ENCODE assay signal across 8 cellular contexts in genomic region chr16:48383877-48384304, GRCh38. TPM values are rescaled to one million over a fixed set of nuclear protein-coding genes. Genes with fewer than 3 reads are reported as not detected.
DNase-seq lines count a peak whose midpoint lies in the region; ATAC-seq, FAIRE-seq and TF ChIP-seq lines count a peak whose summit lies in the region.

No MANE protein-coding gene starts in this region.

- H2AFZ ChIP-seq in DND-41 (ENCODE audit: low read depth, low read length) = 0 out of 2 replicates have a peak overlapping the region, but pooled peaks have one; percentile 63

- no peaks in the 10 kb centered on the region for H3K36me3 ChIP-seq in DND-41 (ENCODE audit: insufficient read depth, low read length)
- no peaks in the 10 kb centered on the region for H3K36me3 ChIP-seq in iPS-15b (ENCODE audit: control insufficient read depth, insufficient read depth, low read length)
- H3K36me3 ChIP-seq in small intestine (ENCODE audit: control insufficient read depth in 2 of 2, insufficient read depth in 2 of 2, low read length in 2 of 2) = no peaks in the 10 kb centered on the region

- H3K4me1 Mint-ChIP-seq in activated naive CD8-positive, alpha-beta T cell treated with anti-CD3 and anti-CD28 coated beads, Interleukin-2, amount 10 ng/mL, durations not matched to agents 7 days and 5 days = peaks cover 27% of the 10 kb centered on the region

- TF ChIP-seq CTCF in DND-41 (IDR thresholded peaks at IDR 0.05; ENCODE audit: borderline replicate concordance, extremely low read depth, low read length, poor library complexity, severe bottlenecking) = no peak

- H3K4me1 ChIP-seq in DND-41 (ENCODE audit: insufficient read depth, low read length) (peaks cover 49% of the 10 kb centered on the region), iPS-15b (ENCODE audit: control insufficient read depth, insufficient read depth, low read length) (peaks cover 3% of the 10 kb centered on the region), small intestine (ENCODE audit: control insufficient read depth in 2 of 2, insufficient read depth in 1 of 2, low read depth in 1 of 2, low read length in 1 of 2) (peaks cover 4 to 10% of the 10 kb centered on the region in 2 donors)

- no peaks in the 10 kb centered on the region for H3K27me3 Mint-ChIP-seq in activated naive CD8-positive, alpha-beta T cell treated with anti-CD3 and anti-CD28 coated beads, Interleukin-2, amount 10 ng/mL, durations not matched to agents 7 days and 5 days

- POLR2A ChIA-PET in activated naive CD8-positive, alpha-beta T cell treated with anti-CD3 and anti-CD28 coated beads, Interleukin-2, amount 10 ng/mL, durations not matched to agents 7 days and 5 days (lab: Charles Lee) = interaction anchor here (0.6 to 1.9 kb wide), 11 partner anchors 9 to 1660 kb away, joined by 3 to 13 read pairs (median 4); partner anchors contain the start of gene N4BP1

- H3K27me3 ChIP-seq in DND-41 (ENCODE audit: insufficient read depth, low read length, poor library complexity) (no peaks in the 10 kb centered on the region), iPS-15b (ENCODE audit: control insufficient read depth, insufficient read depth, low read length) (no peaks in the 10 kb centered on the region), small intestine (ENCODE audit: control insufficient read depth in 2 of 2, insufficient read depth in 2 of 2, low read length in 2 of 2) (no peaks in the 10 kb centered on the region)

- H4K20me1 ChIP-seq in DND-41 (ENCODE audit: insufficient read depth, low read length) = peaks cover 55% of the 10 kb centered on the region

- no peaks in the 10 kb centered on the region for H3K9me3 Mint-ChIP-seq in activated naive CD8-positive, alpha-beta T cell treated with anti-CD3 and anti-CD28 coated beads, Interleukin-2, amount 10 ng/mL, durations not matched to agents 7 days and 5 days

- peak overlapping the region; percentile 74 for H3K4me2 ChIP-seq in DND-41 (ENCODE audit: insufficient read depth, low read length)

- DNase-seq in DND-41 = peak; percentile 23
- DNase-seq in Kasumi-1 (lab: John Stamatoyannopoulos, UW) = peak; percentile 16 to 64
- no peak for DNase-seq in activated naive CD8-positive, alpha-beta T cell treated with anti-CD3 and anti-CD28 coated beads, Interleukin-2, amount 10 ng/mL, durations not matched to agents 7 days and 5 days
- DNase-seq in small intestine = no peak

- H3K27ac ChIP-seq in DND-41 (ENCODE audit: low read length) = peak overlapping the region; percentile 58
- H3K27ac ChIP-seq in small intestine (ENCODE audit: low read depth in 1 of 2, low read length in 1 of 2) = peak overlapping the region; percentile 88 to 97

- H3K4me3 ChIP-seq in DND-41 (ENCODE audit: low read depth in 1 of 2, low read length in 2 of 2) (peak overlapping the region; percentile 47 to 71), iPS-15b (ENCODE audit: low read depth, low read length) (peak overlapping the region; percentile 83), small intestine (ENCODE audit: low read depth in 1 of 2, low read length in 2 of 2) (peak overlapping the region; percentile 97)

- no peak for FAIRE-seq in small intestine (lab: Jason Lieb, UNC)

- peak; percentile 29; the same call in 2 of the 3 replicates for ATAC-seq in DND-41 (ENCODE audit: insufficient read depth, low read depth)
- no peak for ATAC-seq in activated naive CD8-positive, alpha-beta T cell treated with anti-CD3 and anti-CD28 coated beads, Interleukin-2, amount 10 ng/mL, durations not matched to agents 7 days and 5 days (ENCODE audit: low read depth)
- no peak for ATAC-seq in HG02885 (IDR thresholded peaks at IDR 0.05; ENCODE audit: poor library complexity, unreplicated experiment)
- ATAC-seq in GM19324 (IDR thresholded peaks at IDR 0.05; ENCODE audit: low FRiP score, unreplicated experiment) = no peak
- no peak for ATAC-seq in GM18519 (IDR thresholded peaks at IDR 0.05; ENCODE audit: low FRiP score, unreplicated experiment)

- H3K27ac Mint-ChIP-seq in activated naive CD8-positive, alpha-beta T cell treated with anti-CD3 and anti-CD28 coated beads, Interleukin-2, amount 10 ng/mL, durations not matched to agents 7 days and 5 days = peak overlapping the region; percentile 90

- H3K9ac ChIP-seq in DND-41 (ENCODE audit: low read depth, low read length) = peak overlapping the region; percentile 96
- H3K9ac ChIP-seq in iPS-15b (ENCODE audit: low read depth, low read length) = peak overlapping the region; percentile 24

- peaks cover 3% of the 10 kb centered on the region for H3K36me3 Mint-ChIP-seq in activated naive CD8-positive, alpha-beta T cell treated with anti-CD3 and anti-CD28 coated beads, Interleukin-2, amount 10 ng/mL, durations not matched to agents 7 days and 5 days

- 1 to 2% (median 2%) methylated on average over 6 of the region's 6 CpGs for WGBS in small intestine, 3 donors

- H3K4me3 Mint-ChIP-seq in activated naive CD8-positive, alpha-beta T cell treated with anti-CD3 and anti-CD28 coated beads, Interleukin-2, amount 10 ng/mL, durations not matched to agents 7 days and 5 days = peak overlapping the region; percentile 95

- peaks cover 64% of the 10 kb centered on the region for H3K79me2 ChIP-seq in DND-41 (ENCODE audit: insufficient read depth, low read length)

- no peaks in the 10 kb centered on the region for H3K9me3 ChIP-seq in DND-41 (ENCODE audit: insufficient read depth, low read length, severe bottlenecking)
- no peaks in the 10 kb centered on the region for H3K9me3 ChIP-seq in iPS-15b (ENCODE audit: control insufficient read depth, insufficient read depth, low read length)
- no peaks in the 10 kb centered on the region for H3K9me3 ChIP-seq in small intestine (ENCODE audit: control insufficient read depth, low read depth)

RNA-seq across cellular contexts. Expression of gene SIAH1, which starts 1.3 kb away (rescaled TPM):
- total RNA-seq in activated naive CD8-positive, alpha-beta T cell treated with anti-CD3 and anti-CD28 coated beads, Interleukin-2, amount 10 ng/mL, durations not matched to agents 7 days and 5 days = 10 to 100 TPM; 15.9 to 16.5 TPM
- 10 to 100 TPM; 18.8 to 21.1 (median 20.0) TPM for polyA plus RNA-seq in small intestine

Comparison
In these comparisons a context has a peak if more than half of its experiments do, and no peak if none do; other contexts are left out.
1. DNase-seq: peak in DND-41 (single experiment) and Kasumi-1 (2 of 2); none in activated naive CD8-positive, alpha-beta T cell treated with anti-CD3 and anti-CD28 coated beads, Interleukin-2, amount 10 ng/mL, durations not matched to agents 7 days and 5 days (single experiment) and small intestine (single experiment).
2. Peak in every context shown above with its lines, with median percentiles within 50 percentile points of each other: H3K4me3 ChIP-seq.